In genomic region chr21:33374080-33374873, GRCh38 we compare ENCODE assay signal across 8 cellular contexts. TPM values are rescaled to one million over a fixed set of nuclear protein-coding genes. Genes with fewer than 3 reads are reported as not detected.
DNase-seq lines count a peak whose midpoint lies in the region; ATAC-seq and TF ChIP-seq lines count a peak whose summit lies in the region.

No MANE protein-coding gene starts in this region.

- H3K4me3 ChIP-seq in mammary epithelial cell (replicated peaks in 1 of 3; ENCODE audit: insufficient read depth in 1 of 3, low read depth in 2 of 3, low read length in 3 of 3) (no peak overlapping the region), stomach (no peak overlapping the region)

- intact Hi-C loops in mammary epithelial cell (cut with micrococcal nuclease): loop anchor here (1.0 to 10.0 kb wide), 3 partner anchors 71 to 231 kb away; no protein-coding TSS in a partner anchor
- intact Hi-C loops in stomach (cut with DNase I; ENCODE audit: low total_unique reads): loop anchor here (10.0 kb wide), 1 partner anchor 169 kb away; no protein-coding TSS in a partner anchor

- peaks cover 24% of the 10 kb centered on the region for H3K4me1 ChIP-seq in mammary epithelial cell (ENCODE audit: insufficient read depth, low read length)
- H3K4me1 ChIP-seq in stomach: peaks cover 0 to 23% (median 5%) of the 10 kb centered on the region in 4 donors

- H3K27me3 ChIP-seq in mammary epithelial cell (ENCODE audit: insufficient read depth, low read length) (no peaks in the 10 kb centered on the region), stomach (no peaks in the 10 kb centered on the region)

- H3K36me3 ChIP-seq in mammary epithelial cell (ENCODE audit: insufficient read depth, low read length) (no peaks in the 10 kb centered on the region), stomach (no peaks in the 10 kb centered on the region)

- dilution Hi-C loops in mammary epithelial cell (cut with HindIII; ENCODE audit: low sequenced_read_pairs): no loop called here

- H3K9ac ChIP-seq in mammary epithelial cell (ENCODE audit: insufficient read depth, low read length): no peak overlapping the region

- no peaks in the 10 kb centered on the region for H4K20me1 ChIP-seq in mammary epithelial cell (ENCODE audit: insufficient read depth, low read length)

- DNase-seq in activated CD4-positive, CD25-positive, alpha-beta regulatory T cell treated with anti-CD3 and anti-CD28 coated beads, Interleukin-2, amount 50 U/mL, for 16 hours (ENCODE audit: low read depth, low spot score): peak; percentile 35
- DNase-seq in activated CD4-positive, CD25-positive, alpha-beta regulatory T cell treated with anti-CD3 and anti-CD28 coated beads, Interleukin-2, amount 50 U/mL, for 72 hours: no peak
- peak; percentile 82 to 85 for DNase-seq in Kasumi-1 (lab: John Stamatoyannopoulos, UW)
- DNase-seq in SW480 (ENCODE audit: low spot score): peak; percentile 66
- DNase-seq in mammary epithelial cell: peak; percentile 55
- peak; percentile 41 for DNase-seq in left kidney (ENCODE audit: low read depth, low spot score)
- peak; percentile 58 for DNase-seq in stomach

- peak overlapping the region; percentile 88 for H2AFZ ChIP-seq in mammary epithelial cell (ENCODE audit: low read depth, low read length)

- CTCF ChIA-PET in mammary epithelial cell (lab: Charles Lee; ENCODE audit: low non-redundant PET): no interaction called here

- BruUV-seq in mammary epithelial cell (replicated peaks; lab: Mats Ljungman, UMichigan): no TSS peak

- H3K9me3 ChIP-seq in mammary epithelial cell (replicated peaks; ENCODE audit: insufficient read depth, low read length) (peaks cover 4% of the 10 kb centered on the region), stomach (no peaks in the 10 kb centered on the region)

- H3K27ac ChIP-seq in mammary epithelial cell (ENCODE audit: insufficient read depth, low read depth, low read length): no peak overlapping the region
- H3K27ac ChIP-seq in stomach: peak overlapping the region in 3 of 5 donors; percentile 12 to 74 (median 52)

- no peak overlapping the region for H3K4me2 ChIP-seq in mammary epithelial cell (ENCODE audit: insufficient read depth, low read depth, low read length)

- no peak for TF ChIP-seq POLR2A in stomach (IDR thresholded peaks at IDR 0.05)

- TF ChIP-seq CTCF in mammary epithelial cell (conservative IDR thresholded peaks at IDR 0.05 in 1 of 2, IDR thresholded peaks at IDR 0.05 in 1 of 2; ENCODE audit: extremely low read depth in 1 of 2, insufficient read depth in 1 of 2, low read depth in 1 of 2, low read length in 2 of 2) (peak; percentile 59 to 72), stomach (IDR thresholded peaks at IDR 0.05) (peak in 5 of 7 experiments; percentile 27 to 67 (median 49))

- no peak for TF ChIP-seq EP300 in stomach (IDR thresholded peaks at IDR 0.05)

- no peak for ATAC-seq in HG03280 (IDR thresholded peaks at IDR 0.05; ENCODE audit: unreplicated experiment)

- in situ Hi-C loops in mammary epithelial cell (cut with MboI; ENCODE audit: low sequenced_read_pairs in 2 of 2): no loop called here

- no peaks in the 10 kb centered on the region for H3K79me2 ChIP-seq in mammary epithelial cell (ENCODE audit: insufficient read depth, low read length)

- WGBS in mammary epithelial cell (ENCODE audit: low coverage, missing lambda C conversion rate): 47% methylated on average over 4 of the region's 4 CpGs
- 23 to 31% (median 27%) methylated on average over 4 of the region's 4 CpGs for whole genome bisulfite sequencing in stomach, 5 donors

RNA-seq across cellular contexts. Expression of gene IFNGR2, which starts 28.9 kb away (rescaled TPM):
- total RNA-seq in mammary epithelial cell: 100 to 1,000 TPM in 1 of 2 donors, 10 to 100 TPM in 1; 63.3 to 104 TPM
- 93.1 TPM for polyA plus RNA-seq in mammary epithelial cell
- 92.8 TPM for polyA minus RNA-seq in mammary epithelial cell
- 10 to 100 TPM; 35.2 to 89.3 (median 67.8) TPM for total RNA-seq in stomach
- polyA plus RNA-seq in stomach: 10 to 100 TPM; 42.2 to 79.7 (median 47.0) TPM

RNA-seq across cellular contexts. Expression of gene IFNAR1, which starts 49.5 kb away (rescaled TPM):
- total RNA-seq in mammary epithelial cell (10 to 100 TPM; 17.2 to 26.9 TPM), stomach (10 to 100 TPM in 3 of 5 donors, 1 to 10 TPM in 2; 2.6 to 34.5 (median 14.3) TPM)
- polyA plus RNA-seq in mammary epithelial cell (10.5 TPM), stomach (10 to 100 TPM in 2 of 3 donors, 1 to 10 TPM in 1; 8.3 to 11.8 (median 10.6) TPM)
- polyA minus RNA-seq in mammary epithelial cell: 11.8 TPM
